Comparison of ENCODE assay signal across 15 cellular contexts in the genomic region with DNA sequence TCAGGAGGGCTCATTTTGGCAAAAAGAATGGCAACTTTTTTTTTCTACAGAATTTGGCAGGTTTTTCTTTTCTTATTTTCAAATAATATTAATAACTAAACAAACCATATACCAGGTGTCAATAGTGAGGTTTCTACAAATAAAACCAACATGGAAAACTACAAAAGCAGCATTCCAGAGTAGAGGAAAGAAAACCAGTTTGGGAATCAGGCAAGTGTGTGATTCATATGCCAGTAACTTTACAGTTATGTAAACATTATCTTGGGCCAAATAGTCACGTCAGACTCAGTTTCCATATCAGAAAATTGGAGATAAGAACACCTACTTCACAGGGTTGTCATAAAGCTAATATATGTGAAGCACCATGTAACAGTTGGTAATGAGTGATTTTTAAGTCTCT. TPM values are rescaled to one million over a fixed set of nuclear protein-coding genes. Genes with fewer than 3 reads are reported as not detected.
A peak's percentile ranks its signal among the peaks of the same experiment; 100 is the strongest.
DNase-seq lines count a peak whose midpoint lies in the region; ATAC-seq, FAIRE-seq and TF ChIP-seq lines count a peak whose summit lies in the region.
"Had no signal": no experiment of that assay in that cellular context is flagged by ENCODE, and none has a peak within 500 bp of the region (broad histone marks: within the 10 kb centered on the region; RNA-seq: fewer than 3 reads in every experiment).

No MANE protein-coding gene starts in this region.

- H3K4me3 ChIP-seq in ACC112 (ENCODE audit: low read depth, low read length), result peak overlapping the region; percentile 35; the same call in 1 of the 2 replicates
- H3K4me3 ChIP-seq in HUES48 (ENCODE audit: low read depth, low read length), result no peak overlapping the region
- peak overlapping the region in 1 of 3 experiments; percentile 66 for H3K4me3 ChIP-seq in keratinocyte (ENCODE audit: control insufficient read depth in 2 of 3, extremely low read depth in 1 of 3, insufficient read depth in 2 of 3, low read depth in 1 of 3, low read length in 3 of 3)

- H3K9me3 ChIP-seq in HUES48 (ENCODE audit: control insufficient read depth, insufficient read depth, low read length) (no peaks in the 10 kb centered on the region), keratinocyte (ENCODE audit: control insufficient read depth, low read depth, low read length) (no peaks in the 10 kb centered on the region)

- no peaks in the 10 kb centered on the region for H3K27me3 Mint-ChIP-seq in MCF 10A (ENCODE audit: insufficient read depth, unreplicated experiment)
- no peaks in the 10 kb centered on the region for H3K27me3 Mint-ChIP-seq in activated T-cell treated with anti-CD3 and anti-CD28 coated beads, Interleukin-2, amount 50 U/mL, for 72 hours (ENCODE audit: low read depth)
- H3K27me3 Mint-ChIP-seq: central memory CD8-positive, alpha-beta T cell; memory B cell had no signal

- H3K9me3 Mint-ChIP-seq in MCF 10A (ENCODE audit: unreplicated experiment), result no peaks in the 10 kb centered on the region
- no peaks in the 10 kb centered on the region for H3K9me3 Mint-ChIP-seq in activated T-cell treated with anti-CD3 and anti-CD28 coated beads, Interleukin-2, amount 50 U/mL, for 72 hours
- H3K9me3 Mint-ChIP-seq: central memory CD8-positive, alpha-beta T cell; memory B cell; T-helper 2 cell treated with Interferon-gamma antibody and Interleukin-4, amounts not matched to agents 5 μg/mL and 100 μg/mL, for 36 hours had no signal

- POLR2A ChIA-PET in MCF 10A (lab: Yijun Ruan, JAX), result interaction anchor here (0.7 to 6.8 kb wide), 4 partner anchors 19 to 328 kb away, joined by 3 to 49 read pairs (median 4); a partner anchor contains a TSS

- H4K20me1 ChIP-seq in keratinocyte (ENCODE audit: control insufficient read depth, extremely low read depth, insufficient read depth, low read length), result peaks cover 9% of the 10 kb centered on the region

- H2AFZ ChIP-seq in ACC112 (ENCODE audit: low read length, unreplicated experiment) (no peak overlapping the region), keratinocyte (ENCODE audit: control insufficient read depth, low read length) (no peak overlapping the region)

- H3K27ac Mint-ChIP-seq in MCF 10A (ENCODE audit: low read depth, unreplicated experiment), result peak overlapping the region; percentile 78
- no peak overlapping the region for H3K27ac Mint-ChIP-seq in activated T-cell treated with anti-CD3 and anti-CD28 coated beads, Interleukin-2, amount 50 U/mL, for 72 hours
- H3K27ac Mint-ChIP-seq: T-helper 2 cell treated with Interferon-gamma antibody and Interleukin-4, amounts not matched to agents 5 μg/mL and 100 μg/mL, for 36 hours had no signal

- dilution Hi-C loops in keratinocyte (cut with MboI; ENCODE audit: extremely low pct_ligation_motif_present, low sequenced_read_pairs), result no loop called here

- CTCF ChIA-PET in MCF 10A (lab: Yijun Ruan, JAX), result interaction anchor here (0.6 to 0.8 kb wide), 2 partner anchors 49 to 105 kb away, joined by 3 to 4 read pairs; no protein-coding TSS in a partner anchor

- peak overlapping the region; percentile 82 for H3K27ac ChIP-seq in ACC112 (ENCODE audit: low read depth, low read length)
- H3K27ac ChIP-seq in HUES48 (ENCODE audit: low read depth, low read length), result peak overlapping the region; percentile 52
- peak overlapping the region; percentile 78 for H3K27ac ChIP-seq in keratinocyte (ENCODE audit: control insufficient read depth, insufficient read depth, low read length)

- H3K9ac ChIP-seq in HUES48 (ENCODE audit: low read depth, low read length) (no peak overlapping the region), keratinocyte (ENCODE audit: control insufficient read depth, extremely low read depth, insufficient read depth, low read length) (no peak overlapping the region)

- peak overlapping the region; percentile 89 for H3K4me2 ChIP-seq in keratinocyte (ENCODE audit: control insufficient read depth, extremely low read depth, insufficient read depth, low read depth, low read length)

- intact Hi-C loops in MCF 10A (cut with micrococcal nuclease), result no loop called here

- H3K79me2 ChIP-seq in ACC112 (ENCODE audit: control insufficient read depth, insufficient read depth, low read length, unreplicated experiment) (peaks cover 87% of the 10 kb centered on the region), keratinocyte (ENCODE audit: control insufficient read depth, insufficient read depth, low read length) (peaks cover 88% of the 10 kb centered on the region)

- no TSS peak for BruUV-seq in MCF 10A (replicated peaks; lab: Mats Ljungman, UMichigan)

- no peak for ATAC-seq in activated T-cell treated with anti-CD3 and anti-CD28 coated beads, Interleukin-2, amount 50 U/mL, for 72 hours (replicated peaks in 1 of 2)
- ATAC-seq in HG03175 (IDR thresholded peaks at IDR 0.05; ENCODE audit: unreplicated experiment), result no peak

- FAIRE-seq in keratinocyte (lab: Jason Lieb, UNC), result peak; percentile 23

- DNase-seq in MCF 10A (ENCODE audit: unreplicated experiment) (peak; percentile 53), keratinocyte (ENCODE audit: low read depth, low spot score) (peak; percentile 30), RKO (ENCODE audit: low spot score) (no peak), RPMI8226 (no peak)
- no peak for DNase-seq in activated T-cell treated with anti-CD3 and anti-CD28 coated beads, Interleukin-2, amount 50 U/mL, for 72 hours
- DNase-seq: activated CD4-positive, alpha-beta T cell treated with anti-CD3 and anti-CD28 coated beads, Interleukin-2, amount 50 U/mL, for 4 hours; KG1; NCI-H1417 treated with DMSO at 0.1 percent for 48 hours; nucleus accumbens had no signal

- H3K36me3 ChIP-seq in ACC112 (ENCODE audit: insufficient read depth, low read length) (no peaks in the 10 kb centered on the region), HUES48 (ENCODE audit: control insufficient read depth, insufficient read depth, low read length) (no peaks in the 10 kb centered on the region), keratinocyte (ENCODE audit: control insufficient read depth in 2 of 2, extremely low read depth in 1 of 2, insufficient read depth in 2 of 2, low read length in 2 of 2) (peaks cover 0 to 1% of the 10 kb centered on the region in 2 experiments)

- H3K36me3 Mint-ChIP-seq in MCF 10A (ENCODE audit: insufficient read depth, unreplicated experiment), result peaks cover 2% of the 10 kb centered on the region
- peaks cover 0 to 4% of the 10 kb centered on the region in 2 donors for H3K36me3 Mint-ChIP-seq in activated T-cell treated with anti-CD3 and anti-CD28 coated beads, Interleukin-2, amount 50 U/mL, for 72 hours (ENCODE audit: insufficient read depth in 2 of 2)
- H3K36me3 Mint-ChIP-seq: memory B cell had no signal

- no peak overlapping the region for H3K4me3 Mint-ChIP-seq in MCF 10A (ENCODE audit: unreplicated experiment)
- no peak overlapping the region for H3K4me3 Mint-ChIP-seq in activated T-cell treated with anti-CD3 and anti-CD28 coated beads, Interleukin-2, amount 50 U/mL, for 72 hours
- H3K4me3 Mint-ChIP-seq: central memory CD8-positive, alpha-beta T cell; memory B cell; T-helper 2 cell treated with Interferon-gamma antibody and Interleukin-4, amounts not matched to agents 5 μg/mL and 100 μg/mL, for 36 hours had no signal

- peaks cover 48% of the 10 kb centered on the region for H3K4me1 Mint-ChIP-seq in MCF 10A (ENCODE audit: insufficient read depth, unreplicated experiment)
- H3K4me1 Mint-ChIP-seq in activated T-cell treated with anti-CD3 and anti-CD28 coated beads, Interleukin-2, amount 50 U/mL, for 72 hours (ENCODE audit: low read depth), result peaks cover 48% of the 10 kb centered on the region

- H3K4me1 ChIP-seq in ACC112 (ENCODE audit: control insufficient read depth, insufficient read depth, low read length, unreplicated experiment), result peaks cover 49% of the 10 kb centered on the region
- peaks cover 56% of the 10 kb centered on the region for H3K4me1 ChIP-seq in HUES48 (ENCODE audit: control insufficient read depth, insufficient read depth, low read length)
- peaks cover 50% of the 10 kb centered on the region for H3K4me1 ChIP-seq in keratinocyte (ENCODE audit: control insufficient read depth, extremely low read depth, insufficient read depth, low read length)

- H3K9me1 ChIP-seq in keratinocyte (ENCODE audit: control insufficient read depth, extremely low read depth, insufficient read depth, low read length), result peaks cover 7% of the 10 kb centered on the region

- TF ChIP-seq CTCF in MCF 10A (IDR thresholded peaks at IDR 0.05; ENCODE audit: unreplicated experiment), result no peak
- TF ChIP-seq CTCF in keratinocyte (optimal IDR thresholded peaks at IDR 0.05 in 1 of 3, IDR thresholded peaks at IDR 0.05 in 1 of 3, conservative IDR thresholded peaks at IDR 0.05 in 1 of 3; ENCODE audit: extremely low read depth in 1 of 3, insufficient read depth in 2 of 3, low read length in 3 of 3), result no peak

- H3K27me3 ChIP-seq in ACC112 (ENCODE audit: insufficient read depth, low read length) (no peaks in the 10 kb centered on the region), HUES48 (ENCODE audit: control insufficient read depth, insufficient read depth, low read length) (no peaks in the 10 kb centered on the region), keratinocyte (ENCODE audit: control insufficient read depth, extremely low read depth, insufficient read depth, low read length) (no peaks in the 10 kb centered on the region)

RNA-seq across cellular contexts. Expression of a gene that starts 51.7 kb away (rescaled TPM):
- 64.7 and 82.7 TPM in 2 replicates for total RNA-seq in MCF 10A (2022)
- polyA plus RNA-seq in keratinocyte, result 36.5 to 48.4 TPM (median 44.0 TPM) in 3 replicates
- polyA plus RNA-seq in keratinocyte (2011; ENCODE audit: low read depth), result 26.6 TPM
- polyA plus RNA-seq in keratinocyte (2011; cell fraction: cytosol; rRNA removed), result 34.3 and 54.3 TPM in 2 replicates
- 40.9 and 43.3 TPM in 2 replicates for polyA plus RNA-seq in keratinocyte (2011; cell fraction: nucleus; rRNA removed)
- polyA plus RNA-seq in keratinocyte (2012; ENCODE audit: low replicate concordance), result 28.3 and 28.4 TPM in 2 replicates
- polyA minus RNA-seq in keratinocyte, result 57.7 to 102 TPM (median 100 TPM) in 3 replicates
- polyA minus RNA-seq in keratinocyte (2011; cell fraction: cytosol; rRNA and poly(A)+ RNA removed), result 58.7 TPM
- 35.9 and 69.2 TPM in 2 replicates for polyA minus RNA-seq in keratinocyte (2011; cell fraction: nucleus; rRNA and poly(A)+ RNA removed)
- 10 to 100 TPM; 43.2 to 55.2 TPM for total RNA-seq in activated T-cell treated with anti-CD3 and anti-CD28 coated beads, Interleukin-2, amount 50 U/mL, for 72 hours

Comparison
In these comparisons a context has a peak if more than half of its experiments do, and no peak if none do; other contexts are left out.
1. DNase-seq: peak in MCF 10A (single experiment) and keratinocyte (single experiment); none in RKO (single experiment), activated T-cell treated with anti-CD3 and anti-CD28 coated beads, Interleukin-2, amount 50 U/mL, for 72 hours (0 of 2) and RPMI8226 (single experiment).
2. Peak in every context shown above with its lines, with median percentiles within 50 percentile points of each other: H3K27ac ChIP-seq.